2 cellular contexts compared by ENCODE assay signal in genomic region chr6:166529058-166529457, GRCh38. TPM values are rescaled to one million over a fixed set of nuclear protein-coding genes. Genes with fewer than 3 reads are reported as not detected.
"Had no signal": no experiment of that assay in that cellular context is flagged by ENCODE, and none has a peak within 500 bp of the region (broad histone marks: within the 10 kb centered on the region; RNA-seq: fewer than 3 reads in every experiment).

No MANE protein-coding gene starts in this region.

RNA-seq across cellular contexts. Expression of gene RAMACL, which starts 57.4 kb away (rescaled TPM):
- total RNA-seq: activated T-helper 2 cell treated with anti-CD3 and anti-CD28 coated beads, Interferon-gamma antibody, Interleukin-2, Interleukin-4, amounts not matched to agents 10 μg/mL and 5 μg/mL and 100 μg/mL, durations not matched to agents 14 hours and 24 hours and 36 hours; ascending aorta had no signal
